1 cellular context compared by ENCODE assay signal in the genomic region with DNA sequence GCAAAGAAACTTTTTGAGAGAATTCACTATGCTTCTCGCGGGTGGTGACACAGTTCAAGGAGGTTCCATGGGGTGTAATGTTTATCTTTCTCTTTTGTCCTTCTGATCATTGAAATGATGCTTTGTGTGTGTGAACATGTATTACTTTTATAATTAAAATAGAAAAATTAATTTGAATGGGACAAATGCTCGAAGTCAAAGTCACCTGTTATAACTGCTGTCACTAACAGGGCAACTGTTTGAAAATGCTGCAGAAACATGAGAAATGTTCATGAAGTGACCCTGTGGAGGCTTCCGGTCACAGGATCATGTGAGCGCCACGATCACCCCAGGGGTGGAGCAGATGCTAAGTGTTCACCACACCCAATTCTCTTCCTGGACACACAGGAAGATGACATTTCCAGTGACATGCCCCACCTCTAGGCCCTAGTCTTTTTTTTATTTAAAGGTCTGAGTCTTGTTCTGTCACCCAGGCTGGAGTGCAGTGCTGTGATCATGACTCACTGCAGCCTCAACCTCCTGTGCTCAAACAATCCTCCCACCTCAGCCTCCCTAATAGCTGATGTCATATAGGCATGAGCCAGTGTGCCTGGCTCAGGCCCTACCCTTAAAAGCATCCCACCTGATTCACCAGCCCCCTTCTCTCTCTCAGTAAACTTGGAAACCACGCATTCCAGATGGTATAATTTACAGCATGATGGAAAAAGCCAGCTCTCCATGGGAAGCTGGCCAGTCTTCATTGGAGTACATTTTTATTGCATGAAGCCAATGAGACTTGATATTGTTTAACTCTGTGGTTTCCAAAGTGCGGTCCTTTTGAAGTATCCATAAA.
A peak's percentile ranks its signal among the peaks of the same experiment; 100 is the strongest.
TF ChIP-seq lines count a peak whose summit lies in the region.

No MANE protein-coding gene starts in this region.

TF ChIP-seq in K562, 482 proteins besides CTCF, POLR2A, EP300 and RAD21 (continued from another document and continues in another):
- TF ChIP-seq, protein P1, sequence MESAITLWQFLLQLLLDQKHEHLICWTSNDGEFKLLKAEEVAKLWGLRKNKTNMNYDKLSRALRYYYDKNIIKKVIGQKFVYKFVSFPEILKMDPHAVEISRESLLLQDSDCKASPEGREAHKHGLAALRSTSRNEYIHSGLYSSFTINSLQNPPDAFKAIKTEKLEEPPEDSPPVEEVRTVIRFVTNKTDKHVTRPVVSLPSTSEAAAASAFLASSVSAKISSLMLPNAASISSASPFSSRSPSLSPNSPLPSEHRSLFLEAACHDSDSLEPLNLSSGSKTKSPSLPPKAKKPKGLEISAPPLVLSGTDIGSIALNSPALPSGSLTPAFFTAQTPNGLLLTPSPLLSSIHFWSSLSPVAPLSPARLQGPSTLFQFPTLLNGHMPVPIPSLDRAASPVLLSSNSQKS (CRISPR knock-in tag; IDR thresholded peaks at IDR 0.05): no peak
- no peak for TF ChIP-seq ZNF431 (CRISPR knock-in tag; IDR thresholded peaks at IDR 0.05)
- TF ChIP-seq NR3C1 (CRISPR knock-in tag; IDR thresholded peaks at IDR 0.05): no peak
- TF ChIP-seq SMARCB1 (IDR thresholded peaks at IDR 0.05; ENCODE audit: insufficient read length, low read depth): no peak
- TF ChIP-seq, protein P2, sequence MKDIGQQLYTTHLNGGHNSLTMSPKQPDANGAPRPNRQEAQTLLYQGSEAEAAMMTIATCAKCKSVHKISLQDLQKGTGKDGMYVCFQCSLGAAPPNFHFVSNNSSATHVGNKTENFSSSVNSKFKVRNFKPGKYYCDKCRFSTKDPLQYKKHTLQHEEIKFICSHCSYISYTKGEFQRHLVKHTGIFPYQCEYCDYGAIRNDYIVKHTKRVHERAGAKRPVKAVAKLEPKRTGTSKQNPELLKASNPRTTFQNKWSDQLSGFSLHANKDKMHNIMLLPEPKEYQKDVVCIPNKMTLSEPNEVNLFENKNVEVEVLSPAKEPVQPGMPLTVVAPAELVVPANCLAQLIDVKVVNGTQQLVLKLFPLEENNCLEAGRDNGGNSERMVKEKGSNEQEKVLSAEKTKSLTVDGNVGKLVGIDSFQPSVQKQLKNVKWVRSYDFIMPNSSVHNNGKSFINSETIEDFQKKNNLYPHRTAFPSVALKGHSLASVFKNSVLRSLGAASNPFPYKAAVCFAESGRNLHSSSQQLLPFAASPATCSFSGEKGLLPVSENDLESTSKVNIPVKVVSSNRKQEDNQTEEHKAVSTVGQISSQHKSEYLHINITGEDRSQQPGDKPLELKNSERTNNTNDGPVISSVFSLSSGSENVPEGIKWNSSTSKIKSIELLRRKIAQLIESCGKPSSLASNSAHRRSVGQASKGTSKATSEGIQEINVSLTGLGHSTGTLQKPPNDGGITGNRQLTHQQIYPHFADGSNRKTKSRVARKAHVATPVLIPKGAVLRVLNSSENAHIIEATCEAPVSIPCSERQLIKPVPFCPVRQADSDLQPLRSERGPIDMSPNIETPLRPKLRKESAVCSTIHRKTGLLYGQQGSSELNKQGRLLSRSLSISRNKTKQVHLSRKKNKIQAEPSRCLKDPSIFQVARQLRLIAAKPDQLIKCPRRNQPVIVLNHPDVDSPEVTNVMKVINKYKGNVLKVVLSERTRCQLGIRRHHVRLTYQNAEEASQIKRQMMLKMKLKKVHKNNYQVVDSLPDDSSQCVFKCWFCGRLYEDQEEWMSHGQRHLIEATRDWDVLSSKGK (CRISPR knock-in tag; IDR thresholded peaks at IDR 0.05): no peak
- TF ChIP-seq, protein P3, sequence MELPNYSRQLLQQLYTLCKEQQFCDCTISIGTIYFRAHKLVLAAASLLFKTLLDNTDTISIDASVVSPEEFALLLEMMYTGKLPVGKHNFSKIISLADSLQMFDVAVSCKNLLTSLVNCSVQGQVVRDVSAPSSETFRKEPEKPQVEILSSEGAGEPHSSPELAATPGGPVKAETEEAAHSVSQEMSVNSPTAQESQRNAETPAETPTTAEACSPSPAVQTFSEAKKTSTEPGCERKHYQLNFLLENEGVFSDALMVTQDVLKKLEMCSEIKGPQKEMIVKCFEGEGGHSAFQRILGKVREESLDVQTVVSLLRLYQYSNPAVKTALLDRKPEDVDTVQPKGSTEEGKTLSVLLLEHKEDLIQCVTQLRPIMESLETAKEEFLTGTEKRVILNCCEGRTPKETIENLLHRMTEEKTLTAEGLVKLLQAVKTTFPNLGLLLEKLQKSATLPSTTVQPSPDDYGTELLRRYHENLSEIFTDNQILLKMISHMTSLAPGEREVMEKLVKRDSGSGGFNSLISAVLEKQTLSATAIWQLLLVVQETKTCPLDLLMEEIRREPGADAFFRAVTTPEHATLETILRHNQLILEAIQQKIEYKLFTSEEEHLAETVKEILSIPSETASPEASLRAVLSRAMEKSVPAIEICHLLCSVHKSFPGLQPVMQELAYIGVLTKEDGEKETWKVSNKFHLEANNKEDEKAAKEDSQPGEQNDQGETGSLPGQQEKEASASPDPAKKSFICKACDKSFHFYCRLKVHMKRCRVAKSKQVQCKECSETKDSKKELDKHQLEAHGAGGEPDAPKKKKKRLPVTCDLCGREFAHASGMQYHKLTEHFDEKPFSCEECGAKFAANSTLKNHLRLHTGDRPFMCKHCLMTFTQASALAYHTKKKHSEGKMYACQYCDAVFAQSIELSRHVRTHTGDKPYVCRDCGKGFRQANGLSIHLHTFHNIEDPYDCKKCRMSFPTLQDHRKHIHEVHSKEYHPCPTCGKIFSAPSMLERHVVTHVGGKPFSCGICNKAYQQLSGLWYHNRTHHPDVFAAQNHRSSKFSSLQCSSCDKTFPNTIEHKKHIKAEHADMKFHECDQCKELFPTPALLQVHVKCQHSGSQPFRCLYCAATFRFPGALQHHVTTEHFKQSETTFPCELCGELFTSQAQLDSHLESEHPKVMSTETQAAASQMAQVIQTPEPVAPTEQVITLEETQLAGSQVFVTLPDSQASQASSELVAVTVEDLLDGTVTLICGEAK (IDR thresholded peaks at IDR 0.05): peak; percentile 57; the same call in 1 of the 2 replicates
- TF ChIP-seq, protein P3 (CRISPR knock-in tag; IDR thresholded peaks at IDR 0.05): no peak
- TF ChIP-seq BRD4 (IDR thresholded peaks at IDR 0.05): no peak
- no peak for TF ChIP-seq CBFB (CRISPR knock-in tag; IDR thresholded peaks at IDR 0.05)
- no peak for TF ChIP-seq ZBED1 (IDR thresholded peaks at IDR 0.05)
- no peak for TF ChIP-seq SFPQ (IDR thresholded peaks at IDR 0.05; ENCODE audit: low read depth, low read length)
- TF ChIP-seq SNAPC5 (CRISPR knock-in tag; IDR thresholded peaks at IDR 0.05): no peak
- no peak for TF ChIP-seq FOXP1 (CRISPR knock-in tag; IDR thresholded peaks at IDR 0.05)
- TF ChIP-seq JUNB (CRISPR knock-in tag; conservative IDR thresholded peaks at IDR 0.05): 0 out of 2 replicates have a peak, but pooled peaks have one; percentile 67
- TF ChIP-seq, protein P4, sequence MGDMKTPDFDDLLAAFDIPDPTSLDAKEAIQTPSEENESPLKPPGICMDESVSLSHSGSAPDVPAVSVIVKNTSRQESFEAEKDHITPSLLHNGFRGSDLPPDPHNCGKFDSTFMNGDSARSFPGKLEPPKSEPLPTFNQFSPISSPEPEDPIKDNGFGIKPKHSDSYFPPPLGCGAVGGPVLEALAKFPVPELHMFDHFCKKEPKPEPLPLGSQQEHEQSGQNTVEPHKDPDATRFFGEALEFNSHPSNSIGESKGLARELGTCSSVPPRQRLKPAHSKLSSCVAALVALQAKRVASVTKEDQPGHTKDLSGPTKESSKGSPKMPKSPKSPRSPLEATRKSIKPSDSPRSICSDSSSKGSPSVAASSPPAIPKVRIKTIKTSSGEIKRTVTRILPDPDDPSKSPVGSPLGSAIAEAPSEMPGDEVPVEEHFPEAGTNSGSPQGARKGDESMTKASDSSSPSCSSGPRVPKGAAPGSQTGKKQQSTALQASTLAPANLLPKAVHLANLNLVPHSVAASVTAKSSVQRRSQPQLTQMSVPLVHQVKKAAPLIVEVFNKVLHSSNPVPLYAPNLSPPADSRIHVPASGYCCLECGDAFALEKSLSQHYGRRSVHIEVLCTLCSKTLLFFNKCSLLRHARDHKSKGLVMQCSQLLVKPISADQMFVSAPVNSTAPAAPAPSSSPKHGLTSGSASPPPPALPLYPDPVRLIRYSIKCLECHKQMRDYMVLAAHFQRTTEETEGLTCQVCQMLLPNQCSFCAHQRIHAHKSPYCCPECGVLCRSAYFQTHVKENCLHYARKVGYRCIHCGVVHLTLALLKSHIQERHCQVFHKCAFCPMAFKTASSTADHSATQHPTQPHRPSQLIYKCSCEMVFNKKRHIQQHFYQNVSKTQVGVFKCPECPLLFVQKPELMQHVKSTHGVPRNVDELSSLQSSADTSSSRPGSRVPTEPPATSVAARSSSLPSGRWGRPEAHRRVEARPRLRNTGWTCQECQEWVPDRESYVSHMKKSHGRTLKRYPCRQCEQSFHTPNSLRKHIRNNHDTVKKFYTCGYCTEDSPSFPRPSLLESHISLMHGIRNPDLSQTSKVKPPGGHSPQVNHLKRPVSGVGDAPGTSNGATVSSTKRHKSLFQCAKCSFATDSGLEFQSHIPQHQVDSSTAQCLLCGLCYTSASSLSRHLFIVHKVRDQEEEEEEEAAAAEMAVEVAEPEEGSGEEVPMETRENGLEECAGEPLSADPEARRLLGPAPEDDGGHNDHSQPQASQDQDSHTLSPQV (IDR thresholded peaks at IDR 0.05): peak; percentile 85
- TF ChIP-seq ZNF699 (CRISPR knock-in tag; IDR thresholded peaks at IDR 0.05; ENCODE audit: insufficient replicate concordance): no peak
- TF ChIP-seq ZSCAN32 (CRISPR knock-in tag; IDR thresholded peaks at IDR 0.05): no peak
- TF ChIP-seq TBP (optimal IDR thresholded peaks at IDR 0.05; ENCODE audit: low read depth, low read length): peak; percentile 23
- TF ChIP-seq CREM (IDR thresholded peaks at IDR 0.05; ENCODE audit: low read depth): 0 out of 2 replicates have a peak, but pooled peaks have one; percentile 40
- TF ChIP-seq MYBL2 (IDR thresholded peaks at IDR 0.05; ENCODE audit: low read depth): no peak; the same call in 1 of the 2 replicates
- no peak for TF ChIP-seq MYBL2 (CRISPR knock-in tag; IDR thresholded peaks at IDR 0.05; ENCODE audit: borderline replicate concordance)
- TF ChIP-seq TRIM24 (IDR thresholded peaks at IDR 0.05): peak in 1 of 2 experiments; percentile 61; a peak in 2 of 4 replicates
- TF ChIP-seq, protein P5, sequence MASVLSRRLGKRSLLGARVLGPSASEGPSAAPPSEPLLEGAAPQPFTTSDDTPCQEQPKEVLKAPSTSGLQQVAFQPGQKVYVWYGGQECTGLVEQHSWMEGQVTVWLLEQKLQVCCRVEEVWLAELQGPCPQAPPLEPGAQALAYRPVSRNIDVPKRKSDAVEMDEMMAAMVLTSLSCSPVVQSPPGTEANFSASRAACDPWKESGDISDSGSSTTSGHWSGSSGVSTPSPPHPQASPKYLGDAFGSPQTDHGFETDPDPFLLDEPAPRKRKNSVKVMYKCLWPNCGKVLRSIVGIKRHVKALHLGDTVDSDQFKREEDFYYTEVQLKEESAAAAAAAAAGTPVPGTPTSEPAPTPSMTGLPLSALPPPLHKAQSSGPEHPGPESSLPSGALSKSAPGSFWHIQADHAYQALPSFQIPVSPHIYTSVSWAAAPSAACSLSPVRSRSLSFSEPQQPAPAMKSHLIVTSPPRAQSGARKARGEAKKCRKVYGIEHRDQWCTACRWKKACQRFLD (CRISPR knock-in tag; IDR thresholded peaks at IDR 0.05): peak; percentile 94
- TF ChIP-seq RB1 (IDR thresholded peaks at IDR 0.05; ENCODE audit: low read depth): no peak
- TF ChIP-seq, protein P6, sequence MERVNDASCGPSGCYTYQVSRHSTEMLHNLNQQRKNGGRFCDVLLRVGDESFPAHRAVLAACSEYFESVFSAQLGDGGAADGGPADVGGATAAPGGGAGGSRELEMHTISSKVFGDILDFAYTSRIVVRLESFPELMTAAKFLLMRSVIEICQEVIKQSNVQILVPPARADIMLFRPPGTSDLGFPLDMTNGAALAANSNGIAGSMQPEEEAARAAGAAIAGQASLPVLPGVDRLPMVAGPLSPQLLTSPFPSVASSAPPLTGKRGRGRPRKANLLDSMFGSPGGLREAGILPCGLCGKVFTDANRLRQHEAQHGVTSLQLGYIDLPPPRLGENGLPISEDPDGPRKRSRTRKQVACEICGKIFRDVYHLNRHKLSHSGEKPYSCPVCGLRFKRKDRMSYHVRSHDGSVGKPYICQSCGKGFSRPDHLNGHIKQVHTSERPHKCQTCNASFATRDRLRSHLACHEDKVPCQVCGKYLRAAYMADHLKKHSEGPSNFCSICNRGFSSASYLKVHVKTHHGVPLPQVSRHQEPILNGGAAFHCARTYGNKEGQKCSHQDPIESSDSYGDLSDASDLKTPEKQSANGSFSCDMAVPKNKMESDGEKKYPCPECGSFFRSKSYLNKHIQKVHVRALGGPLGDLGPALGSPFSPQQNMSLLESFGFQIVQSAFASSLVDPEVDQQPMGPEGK (CRISPR knock-in tag; IDR thresholded peaks at IDR 0.05; ENCODE audit: borderline replicate concordance): no peak
